Comparison of ENCODE assay signal across 10 cellular contexts in genomic region chr1:31423418-31423947, GRCh38. TPM values are rescaled to one million over a fixed set of nuclear protein-coding genes. Genes with fewer than 3 reads are reported as not detected.
DNase-seq lines count a peak whose midpoint lies in the region; ATAC-seq, FAIRE-seq and TF ChIP-seq lines count a peak whose summit lies in the region.
"Had no signal": no experiment of that assay in that cellular context is flagged by ENCODE, and none has a peak within 500 bp of the region (broad histone marks: within the 10 kb centered on the region; RNA-seq: fewer than 3 reads in every experiment).

No MANE protein-coding gene starts in this region.

- H3K4me3 ChIP-seq in OCI-LY7 (ENCODE audit: low read depth, low read length, poor library complexity, severe bottlenecking) = peak overlapping the region; percentile 57

- BruUV-seq in OCI-LY7 (replicated peaks; lab: Mats Ljungman, UMichigan) = no TSS peak

- no peaks in the 10 kb centered on the region for H3K9me2 ChIP-seq in OCI-LY7 (ENCODE audit: insufficient read depth, low read length)

- ATAC-seq in HG03039 (IDR thresholded peaks at IDR 0.05; ENCODE audit: unreplicated experiment) = peak; percentile 46

- peak; percentile 100 for FAIRE-seq in GM19239 (lab: Jason Lieb, UNC)

- H2AFZ ChIP-seq in OCI-LY7 (ENCODE audit: low read length) = peak overlapping the region; percentile 38; the same call in 1 of the 2 replicates

- no peaks in the 10 kb centered on the region for H4K20me1 ChIP-seq in OCI-LY7 (ENCODE audit: insufficient read depth, low read length)

- no peaks in the 10 kb centered on the region for H3K79me2 ChIP-seq in OCI-LY7 (ENCODE audit: insufficient read depth, low read depth, low read length)

- no peaks in the 10 kb centered on the region for H3K36me3 ChIP-seq in OCI-LY7 (ENCODE audit: insufficient read depth, low read length)

- peak overlapping the region; percentile 81 for H3K4me2 ChIP-seq in OCI-LY7 (ENCODE audit: low read length)

- CTCF ChIA-PET in OCI-LY7 (lab: Charles Lee; ENCODE audit: unreplicated experiment) = interaction anchor here (0.6 to 1.0 kb wide), 4 partner anchors 19 to 125 kb away, joined by 3 to 4 read pairs (median 3); no protein-coding TSS in a partner anchor

- H3K4me1 ChIP-seq in OCI-LY7 (ENCODE audit: insufficient read depth, low read length, poor library complexity, severe bottlenecking) = peaks cover 33% of the 10 kb centered on the region

- no peak for TF ChIP-seq CTCF in OCI-LY7 (conservative IDR thresholded peaks at IDR 0.05; ENCODE audit: low read length)

- DNase-seq in DMS53 treated with DMSO at 0.1 percent for 48 hours (lab: John Stamatoyannopoulos, UW; ENCODE audit: unreplicated experiment) (peak; percentile 35), GM19239 (ENCODE audit: insufficient read length, low spot score) (peak; percentile 79), OCI-LY7 (ENCODE audit: low spot score) (peak; percentile 96), NCI-H526 (lab: John Stamatoyannopoulos, UW) (no peak), OCI-M2 (lab: John Stamatoyannopoulos, UW; ENCODE audit: unreplicated experiment) (no peak)
- no peak for DNase-seq in activated CD4-positive, alpha-beta T cell treated with anti-CD3 and anti-CD28 coated beads, Interleukin-2, amount 50 U/mL, for 4 hours
- DNase-seq in stimulated activated CD8-positive, alpha-beta memory T cell treated with anti-CD3 and anti-CD28 coated beads, Interleukin-4, amount 100 ng/mL, for 48 hours = no peak

- intact Hi-C loops in OCI-LY7 (cut with micrococcal nuclease; ENCODE audit: unreplicated experiment) = loop anchor here (1.0 to 5.0 kb wide), 4 partner anchors 27 to 364 kb away; partner anchors contain the start of genes SNRNP40 and ZCCHC17

- POLR2A ChIA-PET in OCI-LY7 (lab: Charles Lee) = interaction anchor here (0.8 kb wide), 1 partner anchor 30 kb away, joined by 3 read pairs; no protein-coding TSS in a partner anchor

- H3K9me3 ChIP-seq in OCI-LY7 (ENCODE audit: low read length) = no peaks in the 10 kb centered on the region

- peak overlapping the region; percentile 75 for H3K27ac ChIP-seq in OCI-LY7 (ENCODE audit: low read depth, low read length, poor library complexity, severe bottlenecking)

RNA-seq across cellular contexts. Expression of gene SERINC2, which starts 10.5 kb away (rescaled TPM):
- 0.82 and 3.5 TPM in 2 replicates for total RNA-seq in OCI-LY7 (2014; rRNA removed; shearing (Covaris generic))
- 8.6 and 11.1 TPM in 2 replicates for total RNA-seq in OCI-LY7 (2022)

RNA-seq across cellular contexts. Expression of gene FABP3, which starts 50.6 kb away (rescaled TPM):
- total RNA-seq in OCI-LY7 (2014; rRNA removed; shearing (Covaris generic)) = not detected in 2 replicates
- total RNA-seq in OCI-LY7 (2022) = not detected in 2 replicates
- total RNA-seq: Daoy, NCI-H460 had no signal

Comparison
In these comparisons a context has a peak if more than half of its experiments do, and no peak if none do; other contexts are left out.
1. DNase-seq: peak in DMS53 treated with DMSO at 0.1 percent for 48 hours (single experiment), GM19239 (single experiment) and OCI-LY7 (single experiment); none in NCI-H526 (0 of 2), OCI-M2 (single experiment), activated CD4-positive, alpha-beta T cell treated with anti-CD3 and anti-CD28 coated beads, Interleukin-2, amount 50 U/mL, for 4 hours (0 of 2) and stimulated activated CD8-positive, alpha-beta memory T cell treated with anti-CD3 and anti-CD28 coated beads, Interleukin-4, amount 100 ng/mL, for 48 hours (single experiment).